In the genomic region with DNA sequence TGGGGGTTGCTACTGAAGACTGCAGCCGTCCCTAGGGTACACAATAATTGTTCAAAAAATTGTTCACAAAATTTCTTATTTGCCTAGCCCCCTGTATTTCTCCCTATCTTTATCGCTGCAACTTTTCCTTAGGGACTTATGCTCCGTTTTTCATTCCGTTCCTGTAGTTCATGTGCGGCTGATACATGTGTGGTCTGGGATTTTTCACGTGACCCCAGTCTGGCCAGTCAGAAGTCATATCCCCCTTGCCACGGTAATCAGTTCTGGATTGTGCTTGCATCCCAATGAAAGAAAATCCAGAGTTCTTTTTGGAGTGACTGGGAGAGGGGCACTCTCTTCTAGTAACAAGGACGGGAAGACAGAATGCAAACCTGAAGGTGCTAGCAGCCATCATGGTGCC, we compare ENCODE assay signal across 9 cellular contexts.
"Had no signal": no experiment of that assay in that cellular context is flagged by ENCODE, and none has a peak within 500 bp of the region (broad histone marks: within the 10 kb centered on the region; RNA-seq: fewer than 3 reads in every experiment).

No MANE protein-coding gene starts in this region.

- DNase-seq: GM23248, GOT3, H7, HFFc6, IMR-90 had no signal

- H3K4me3 ChIP-seq: GM23248, HAP-1, K562 had no signal

- H3K27ac ChIP-seq: GM23248, HL-60 had no signal

- H3K4me1 ChIP-seq: HAP-1 had no signal

- FAIRE-seq: K562 had no signal

- H3K9ac ChIP-seq: GM23248 had no signal

- H3K9me3 ChIP-seq: HAP-1 had no signal

- ATAC-seq: HCT116, K562 had no signal

- H2AFZ ChIP-seq: GM23248 had no signal

- H3K36me3 ChIP-seq: HAP-1 had no signal
